Comparison of ENCODE assay signal across 9 cellular contexts in genomic region chrX:15158736-15159406, GRCh38.
A peak's percentile ranks its signal among the peaks of the same experiment; 100 is the strongest.
DNase-seq lines count a peak whose midpoint lies in the region; ATAC-seq, FAIRE-seq and TF ChIP-seq lines count a peak whose summit lies in the region.
"Had no signal": no experiment of that assay in that cellular context is flagged by ENCODE, and none has a peak within 500 bp of the region (broad histone marks: within the 10 kb centered on the region; RNA-seq: fewer than 3 reads in every experiment).

No MANE protein-coding gene starts in this region.

- peaks cover 2% of the 10 kb centered on the region for H3K9me3 Mint-ChIP-seq in activated T-cell treated with anti-CD3 and anti-CD28 coated beads, Interleukin-2, amount 50 U/mL, for 24 hours

- no peak for TF ChIP-seq POLR2A in GM18505 (IDR thresholded peaks at IDR 0.05; ENCODE audit: borderline replicate concordance, extremely low read depth, insufficient read depth, insufficient read length)

- H3K27me3 ChIP-seq in lower lobe of right lung (ENCODE audit: low read depth) = no peaks in the 10 kb centered on the region
- H3K27me3 ChIP-seq: cardiac muscle cell had no signal

- H3K27me3 Mint-ChIP-seq in activated T-cell treated with anti-CD3 and anti-CD28 coated beads, Interleukin-2, amount 50 U/mL, for 24 hours = peaks cover 38% of the 10 kb centered on the region

- peak overlapping the region; percentile 96 for H3K27ac Mint-ChIP-seq in activated T-cell treated with anti-CD3 and anti-CD28 coated beads, Interleukin-2, amount 50 U/mL, for 24 hours

- H3K4me1 ChIP-seq in lower lobe of right lung = no peaks in the 10 kb centered on the region

- no peaks in the 10 kb centered on the region for H3K36me3 ChIP-seq in lower lobe of right lung
- H3K36me3 ChIP-seq: cardiac muscle cell had no signal

- H3K27ac ChIP-seq in lower lobe of right lung = no peak overlapping the region
- H3K27ac ChIP-seq: cardiac muscle cell had no signal

- peaks cover 40% of the 10 kb centered on the region for H3K4me1 Mint-ChIP-seq in activated T-cell treated with anti-CD3 and anti-CD28 coated beads, Interleukin-2, amount 50 U/mL, for 24 hours (ENCODE audit: low read depth)

- H3K9me3 ChIP-seq in lower lobe of right lung = no peaks in the 10 kb centered on the region

- intact Hi-C loops in lower lobe of right lung (cut with DNase I) = no loop called here

- no peak for TF ChIP-seq CTCF in lower lobe of right lung (IDR thresholded peaks at IDR 0.05)

- ATAC-seq in HG03066 (IDR thresholded peaks at IDR 0.05; ENCODE audit: low read depth, unreplicated experiment) (peak; percentile 69), GM18505 (IDR thresholded peaks at IDR 0.05; ENCODE audit: unreplicated experiment) (no peak), lower lobe of right lung (no peak)

- H3K4me3 Mint-ChIP-seq in activated T-cell treated with anti-CD3 and anti-CD28 coated beads, Interleukin-2, amount 50 U/mL, for 24 hours = peak overlapping the region; percentile 52

- no peaks in the 10 kb centered on the region for H3K36me3 Mint-ChIP-seq in activated T-cell treated with anti-CD3 and anti-CD28 coated beads, Interleukin-2, amount 50 U/mL, for 24 hours (ENCODE audit: low read depth)

- H3K4me3 ChIP-seq in lower lobe of right lung = no peak overlapping the region
- H3K4me3 ChIP-seq: cardiac muscle cell had no signal

- DNase-seq in A172 (ENCODE audit: low spot score) (peak; percentile 5), GM19239 (ENCODE audit: insufficient read length, low spot score) (no peak), DMS153 treated with DMSO at 0.1 percent for 48 hours (lab: John Stamatoyannopoulos, UW; ENCODE audit: unreplicated experiment) (no peak), RCC 7860 (ENCODE audit: low spot score) (no peak), lower lobe of right lung (no peak)
- peak; percentile 53 for DNase-seq in activated T-cell treated with anti-CD3 and anti-CD28 coated beads, Interleukin-2, amount 50 U/mL, for 24 hours

- FAIRE-seq in GM19239 (lab: Jason Lieb, UNC) (peak; percentile 99), RCC 7860 (lab: Jason Lieb, UNC) (no peak)

Comparison
In these comparisons a context has a peak if more than half of its experiments do, and no peak if none do; other contexts are left out.
1. DNase-seq: peak in A172 (single experiment) and activated T-cell treated with anti-CD3 and anti-CD28 coated beads, Interleukin-2, amount 50 U/mL, for 24 hours (single experiment); none in GM19239 (single experiment), DMS153 treated with DMSO at 0.1 percent for 48 hours (single experiment), RCC 7860 (single experiment) and lower lobe of right lung (single experiment).